ENCODE assay signal across 2 cellular contexts in the genomic region with DNA sequence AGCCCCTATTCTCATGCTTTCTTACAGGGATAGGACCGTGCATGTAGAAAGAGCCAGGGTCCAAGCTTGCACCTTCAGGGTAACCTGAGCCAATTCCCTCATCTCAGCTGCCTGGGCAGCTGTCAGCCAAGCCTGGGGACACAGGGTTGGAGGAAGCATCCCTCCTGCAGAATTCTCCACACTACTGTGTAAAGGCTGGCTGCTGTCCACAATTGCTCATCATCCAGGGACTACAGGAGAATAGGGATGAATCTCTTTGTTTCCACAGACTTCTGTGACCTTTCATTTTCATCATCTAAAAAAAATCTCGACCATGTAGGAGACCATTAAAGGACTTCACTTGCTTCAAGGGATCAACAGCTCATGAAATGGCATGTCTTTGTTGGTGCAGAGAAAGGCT.
TF ChIP-seq lines count a peak whose summit lies in the region.

No MANE protein-coding gene starts in this region.

TF ChIP-seq in IMR-90, 13 proteins besides CTCF, POLR2A, EP300 and RAD21 (continued from another document):
- TF ChIP-seq FOS (IDR thresholded peaks at IDR 0.05; ENCODE audit: low read depth, low read length) (no peak), MAFK (IDR thresholded peaks at IDR 0.05; ENCODE audit: low read depth, low read length) (no peak), NFE2L2 (IDR thresholded peaks at IDR 0.05; ENCODE audit: low read depth, low read length) (no peak), MXI1 (IDR thresholded peaks at IDR 0.05; ENCODE audit: borderline replicate concordance, low read depth, low read length) (no peak), CHD1 (IDR thresholded peaks at IDR 0.05; ENCODE audit: low read depth, low read length) (no peak), RFX5 (IDR thresholded peaks at IDR 0.05; ENCODE audit: low read depth, low read length) (no peak), MAZ (IDR thresholded peaks at IDR 0.05; ENCODE audit: borderline replicate concordance, low read depth, low read length) (no peak), SMC3 (IDR thresholded peaks at IDR 0.05; ENCODE audit: low read depth, low read length) (no peak)
- TF ChIP-seq, protein P1, sequence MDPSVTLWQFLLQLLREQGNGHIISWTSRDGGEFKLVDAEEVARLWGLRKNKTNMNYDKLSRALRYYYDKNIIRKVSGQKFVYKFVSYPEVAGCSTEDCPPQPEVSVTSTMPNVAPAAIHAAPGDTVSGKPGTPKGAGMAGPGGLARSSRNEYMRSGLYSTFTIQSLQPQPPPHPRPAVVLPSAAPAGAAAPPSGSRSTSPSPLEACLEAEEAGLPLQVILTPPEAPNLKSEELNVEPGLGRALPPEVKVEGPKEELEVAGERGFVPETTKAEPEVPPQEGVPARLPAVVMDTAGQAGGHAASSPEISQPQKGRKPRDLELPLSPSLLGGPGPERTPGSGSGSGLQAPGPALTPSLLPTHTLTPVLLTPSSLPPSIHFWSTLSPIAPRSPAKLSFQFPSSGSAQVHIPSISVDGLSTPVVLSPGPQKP (IDR thresholded peaks at IDR 0.05; ENCODE audit: borderline replicate concordance, low read depth, low read length): no peak
- TF ChIP-seq, protein P2, sequence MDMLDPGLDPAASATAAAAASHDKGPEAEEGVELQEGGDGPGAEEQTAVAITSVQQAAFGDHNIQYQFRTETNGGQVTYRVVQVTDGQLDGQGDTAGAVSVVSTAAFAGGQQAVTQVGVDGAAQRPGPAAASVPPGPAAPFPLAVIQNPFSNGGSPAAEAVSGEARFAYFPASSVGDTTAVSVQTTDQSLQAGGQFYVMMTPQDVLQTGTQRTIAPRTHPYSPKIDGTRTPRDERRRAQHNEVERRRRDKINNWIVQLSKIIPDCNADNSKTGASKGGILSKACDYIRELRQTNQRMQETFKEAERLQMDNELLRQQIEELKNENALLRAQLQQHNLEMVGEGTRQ (IDR thresholded peaks at IDR 0.05; ENCODE audit: low read depth, low read length): no peak

TF ChIP-seq in endothelial cell of umbilical vein, 7 proteins besides CTCF, POLR2A, EP300 and RAD21 (continued from another document):
- TF ChIP-seq, protein P3, sequence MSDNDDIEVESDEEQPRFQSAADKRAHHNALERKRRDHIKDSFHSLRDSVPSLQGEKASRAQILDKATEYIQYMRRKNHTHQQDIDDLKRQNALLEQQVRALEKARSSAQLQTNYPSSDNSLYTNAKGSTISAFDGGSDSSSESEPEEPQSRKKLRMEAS (IDR thresholded peaks at IDR 0.05; ENCODE audit: insufficient read depth, insufficient read length): no peak
- TF ChIP-seq GATA2 (IDR thresholded peaks at IDR 0.05; ENCODE audit: insufficient read depth, insufficient read length, low read depth, low read length) (no peak), MYC (IDR thresholded peaks at IDR 0.05; ENCODE audit: low read depth, low read length) (no peak)
